Comparison of ENCODE assay signal across 1 cellular context in genomic region chr17:19748807-19749193, GRCh38.
TF ChIP-seq lines count a peak whose summit lies in the region.

No MANE protein-coding gene starts in this region.

TF ChIP-seq in GM23338, 12 proteins besides CTCF, POLR2A, EP300 and RAD21 (continued from another document):
- TF ChIP-seq ZNF462 (CRISPR knock-in tag; IDR thresholded peaks at IDR 0.05) (no peak), ZNF331 (CRISPR knock-in tag; IDR thresholded peaks at IDR 0.05; ENCODE audit: low read depth) (no peak), CREB1 (CRISPR knock-in tag; IDR thresholded peaks at IDR 0.05; ENCODE audit: low read depth) (no peak), REST (IDR thresholded peaks at IDR 0.05; ENCODE audit: unreplicated experiment) (no peak), JUNB (IDR thresholded peaks at IDR 0.05; ENCODE audit: unreplicated experiment) (no peak)
